9 cellular contexts compared by ENCODE assay signal in the genomic region with DNA sequence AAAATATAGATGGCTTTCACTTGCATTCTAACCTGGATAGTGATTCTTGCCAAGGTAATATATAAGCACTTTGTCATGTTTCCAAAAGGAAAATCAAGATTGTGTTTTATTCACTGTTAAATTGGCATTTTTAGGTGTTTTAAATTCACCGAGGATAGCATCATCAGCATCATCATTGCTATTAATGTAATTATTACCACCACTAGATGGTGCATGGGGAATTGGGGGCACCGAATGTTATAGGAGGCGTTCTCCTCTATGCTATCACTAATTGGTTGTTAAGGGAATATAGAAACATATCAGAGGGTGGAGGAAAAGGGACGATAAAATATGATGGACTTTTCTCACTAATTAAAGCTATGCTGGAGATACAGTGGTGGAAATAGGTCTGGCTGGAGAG.
DNase-seq lines count a peak whose midpoint lies in the region; ATAC-seq, FAIRE-seq and TF ChIP-seq lines count a peak whose summit lies in the region.
"Had no signal": no experiment of that assay in that cellular context is flagged by ENCODE, and none has a peak within 500 bp of the region (broad histone marks: within the 10 kb centered on the region; RNA-seq: fewer than 3 reads in every experiment).

No MANE protein-coding gene starts in this region.

- no peak overlapping the region for H3K4me3 ChIP-seq in gastrocnemius medialis

- TF ChIP-seq POLR2A in gastrocnemius medialis (IDR thresholded peaks at IDR 0.05): no peak

- in situ Hi-C loops in gastrocnemius medialis (cut with MboI; ENCODE audit: low sequenced_read_pairs in 4 of 4): no loop called here

- peak; percentile 18 for DNase-seq in stimulated activated CD8-positive, alpha-beta memory T cell treated with anti-CD3 and anti-CD28 coated beads, Interleukin-12 subunit alpha, Interleukin-12 subunit beta, amount 100 ng/mL, for 1 hour (ENCODE audit: low read depth)
- DNase-seq in stimulated activated CD8-positive, alpha-beta memory T cell treated with anti-CD3 and anti-CD28 coated beads, Interleukin-4, amount 100 ng/mL, for 48 hours: no peak
- DNase-seq in central memory CD8-positive, alpha-beta T cell (ENCODE audit: low spot score in 2 of 2): peak in 1 of 2 donors; percentile 14
- no peak for DNase-seq in HTR-8/SVneo (ENCODE audit: insufficient read length, low spot score)
- DNase-seq in GOT3 (lab: John Stamatoyannopoulos, UW): no peak
- no peak for DNase-seq in gastrocnemius medialis

- FAIRE-seq in HTR-8/SVneo (lab: Jason Lieb, UNC): no peak
- FAIRE-seq: TTC549 had no signal

- no peaks in the 10 kb centered on the region for H3K36me3 ChIP-seq in gastrocnemius medialis

- peaks cover 10% of the 10 kb centered on the region for H3K4me1 Mint-ChIP-seq in central memory CD8-positive, alpha-beta T cell

- no peak overlapping the region for H3K27ac Mint-ChIP-seq in central memory CD8-positive, alpha-beta T cell (ENCODE audit: low read depth)

- no peaks in the 10 kb centered on the region for H3K9me3 Mint-ChIP-seq in central memory CD8-positive, alpha-beta T cell

- H3K36me3 Mint-ChIP-seq in central memory CD8-positive, alpha-beta T cell (ENCODE audit: insufficient read depth): no peaks in the 10 kb centered on the region

- H3K4me3 Mint-ChIP-seq in central memory CD8-positive, alpha-beta T cell: peak overlapping the region; percentile 25

- H3K4me1 ChIP-seq in gastrocnemius medialis: peaks cover 16 to 31% of the 10 kb centered on the region in 2 donors

- ATAC-seq in HG03342 (IDR thresholded peaks at IDR 0.05; ENCODE audit: unreplicated experiment) (peak; percentile 74), gastrocnemius medialis (no peak), GM21786 (IDR thresholded peaks at IDR 0.05; ENCODE audit: unreplicated experiment) (no peak)
- ATAC-seq in central memory CD8-positive, alpha-beta T cell (replicated peaks; ENCODE audit: extremely low read depth, poor library complexity, severe bottlenecking): peak; percentile 87

- no peak overlapping the region for H3K27ac ChIP-seq in gastrocnemius medialis

- H3K27me3 Mint-ChIP-seq in central memory CD8-positive, alpha-beta T cell: no peaks in the 10 kb centered on the region

- intact Hi-C loops in gastrocnemius medialis (cut with DNase I; ENCODE audit: low total_unique reads): no loop called here

- H3K27me3 ChIP-seq in gastrocnemius medialis: no peaks in the 10 kb centered on the region

- H3K9me3 ChIP-seq in gastrocnemius medialis: no peaks in the 10 kb centered on the region

- TF ChIP-seq CTCF in gastrocnemius medialis (IDR thresholded peaks at IDR 0.05 in 4 of 5, conservative IDR thresholded peaks at IDR 0.05 in 1 of 5): peak in 1 of 5 experiments; percentile 18

Comparison
In these comparisons a context has a peak if more than half of its experiments do, and no peak if none do; other contexts are left out.
1. ATAC-seq: peak in HG03342 (single experiment) and central memory CD8-positive, alpha-beta T cell (single experiment); none in gastrocnemius medialis (0 of 2) and GM21786 (single experiment).